15 cellular contexts compared by ENCODE assay signal in genomic region chr9:113296796-113297558, GRCh38. TPM values are rescaled to one million over a fixed set of nuclear protein-coding genes. Genes with fewer than 3 reads are reported as not detected.
"Had no signal": no experiment of that assay in that cellular context is flagged by ENCODE, and none has a peak within 500 bp of the region (broad histone marks: within the 10 kb centered on the region; RNA-seq: fewer than 3 reads in every experiment).

No MANE protein-coding gene starts in this region.

- H3K4me3 Mint-ChIP-seq: activated naive CD8-positive, alpha-beta T cell treated with anti-CD3 and anti-CD28 coated beads for 36 hours; naive thymus-derived CD4-positive, alpha-beta T cell had no signal

- ATAC-seq: body of pancreas; esophagus mucosa; left lung; naive thymus-derived CD4-positive, alpha-beta T cell had no signal

- H3K9me3 Mint-ChIP-seq: activated naive CD8-positive, alpha-beta T cell treated with anti-CD3 and anti-CD28 coated beads for 36 hours; naive thymus-derived CD4-positive, alpha-beta T cell had no signal

- H3K27me3 Mint-ChIP-seq: activated naive CD8-positive, alpha-beta T cell treated with anti-CD3 and anti-CD28 coated beads for 36 hours had no signal

- DNase-seq: activated CD4-positive, CD25-positive, alpha-beta regulatory T cell treated with anti-CD3 and anti-CD28 coated beads, Interleukin-2, amount 50 U/mL, for 72 hours; activated naive CD8-positive, alpha-beta T cell treated with anti-CD3 and anti-CD28 coated beads for 36 hours; amygdala; body of pancreas; caudate nucleus; hippocampal formation; kidney; left lung; mammary epithelial cell; naive thymus-derived CD4-positive, alpha-beta T cell; sigmoid colon; stimulated activated CD4-positive, alpha-beta T cell treated with anti-CD3 and anti-CD28 coated beads, Interleukin-12 subunit alpha, Interleukin-12 subunit beta, amount 100 ng/mL, for 4 hours; stimulated activated CD4-positive, alpha-beta T cell treated with anti-CD3 and anti-CD28 coated beads, Interleukin-2, amount 100 ng/mL, for 24 hours; T1000 had no signal

- H3K4me1 Mint-ChIP-seq: activated naive CD8-positive, alpha-beta T cell treated with anti-CD3 and anti-CD28 coated beads for 36 hours had no signal

RNA-seq across cellular contexts. Expression of gene RNF183, which starts 6.2 kb away (rescaled TPM):
- polyA plus RNA-seq: naive thymus-derived CD4-positive, alpha-beta T cell had no signal
